ENCODE assay signal across 8 cellular contexts in genomic region chr3:59857589-59858346, GRCh38.
DNase-seq lines count a peak whose midpoint lies in the region; ATAC-seq and TF ChIP-seq lines count a peak whose summit lies in the region.

No MANE protein-coding gene starts in this region.

- TF ChIP-seq CTCF in GM12873 (IDR thresholded peaks at IDR 0.05; ENCODE audit: insufficient read depth, low read depth, low read length, missing control alignments) (peak; percentile 96), SU-DHL-6 (IDR thresholded peaks at IDR 0.05; ENCODE audit: insufficient read depth, low read length, poor library complexity, severe bottlenecking) (peak; percentile 94)

- H3K4me1 Mint-ChIP-seq in activated naive CD8-positive, alpha-beta T cell treated with anti-CD3 and anti-CD28 coated beads for 36 hours, result peaks cover 7% of the 10 kb centered on the region

- H3K4me3 Mint-ChIP-seq in activated naive CD8-positive, alpha-beta T cell treated with anti-CD3 and anti-CD28 coated beads for 36 hours, result no peak overlapping the region

- H3K27ac ChIP-seq in SU-DHL-6 (ENCODE audit: low read depth, low read length), result no peak overlapping the region

- no peaks in the 10 kb centered on the region for H3K27me3 Mint-ChIP-seq in activated naive CD8-positive, alpha-beta T cell treated with anti-CD3 and anti-CD28 coated beads for 36 hours

- no peak overlapping the region for H3K4me3 ChIP-seq in SU-DHL-6 (ENCODE audit: insufficient read depth, low read length, poor library complexity, severe bottlenecking)

- no peaks in the 10 kb centered on the region for H3K27me3 ChIP-seq in SU-DHL-6 (ENCODE audit: low read length)

- no peaks in the 10 kb centered on the region for H3K36me3 ChIP-seq in SU-DHL-6 (ENCODE audit: low read length)

- no peak overlapping the region for H3K27ac Mint-ChIP-seq in activated naive CD8-positive, alpha-beta T cell treated with anti-CD3 and anti-CD28 coated beads for 36 hours

- H3F3A ChIP-seq in SU-DHL-6 (ENCODE audit: insufficient read depth), result no peaks in the 10 kb centered on the region

- no peaks in the 10 kb centered on the region for H4K20me1 ChIP-seq in SU-DHL-6 (ENCODE audit: low read depth, low read length)

- H3K79me2 ChIP-seq in SU-DHL-6 (ENCODE audit: insufficient read depth, low read length), result no peaks in the 10 kb centered on the region

- H2AFZ ChIP-seq in SU-DHL-6 (ENCODE audit: low read depth, low read length, severe bottlenecking), result peak overlapping the region; percentile 59

- peak; percentile 96 for ATAC-seq in HG02588 (IDR thresholded peaks at IDR 0.05; ENCODE audit: unreplicated experiment)

- no peaks in the 10 kb centered on the region for H3K9me3 ChIP-seq in SU-DHL-6 (ENCODE audit: insufficient read depth, low read length)

- H3K4me2 ChIP-seq in SU-DHL-6 (ENCODE audit: low read depth, low read length, poor library complexity, severe bottlenecking), result peak overlapping the region; percentile 17

- H3K9me3 Mint-ChIP-seq in activated naive CD8-positive, alpha-beta T cell treated with anti-CD3 and anti-CD28 coated beads for 36 hours, result peaks cover 8% of the 10 kb centered on the region

- DNase-seq in NCI-H1048 (lab: John Stamatoyannopoulos, UW), result peak; percentile 50
- DNase-seq in activated naive CD8-positive, alpha-beta T cell treated with anti-CD3 and anti-CD28 coated beads for 36 hours, result peak; percentile 68
- peak; percentile 80 for DNase-seq in cardiac septum (ENCODE audit: low spot score)
- peak; percentile 53 for DNase-seq in putamen (ENCODE audit: low spot score)
- no peak for DNase-seq in NCI-H128 (lab: John Stamatoyannopoulos, UW; ENCODE audit: unreplicated experiment)

- peaks cover 15% of the 10 kb centered on the region for H3K36me3 Mint-ChIP-seq in activated naive CD8-positive, alpha-beta T cell treated with anti-CD3 and anti-CD28 coated beads for 36 hours

- no peaks in the 10 kb centered on the region for H3K9me2 ChIP-seq in SU-DHL-6 (replicated peaks; ENCODE audit: insufficient read depth, low read length)

- no peak overlapping the region for H3K9ac ChIP-seq in SU-DHL-6 (ENCODE audit: low read length)

- intact Hi-C loops in cardiac septum (cut with DNase I), result loop anchor here (2.0 to 5.0 kb wide), 3 partner anchors 281 to 645 kb away; no protein-coding TSS in a partner anchor
